In the genomic region with DNA sequence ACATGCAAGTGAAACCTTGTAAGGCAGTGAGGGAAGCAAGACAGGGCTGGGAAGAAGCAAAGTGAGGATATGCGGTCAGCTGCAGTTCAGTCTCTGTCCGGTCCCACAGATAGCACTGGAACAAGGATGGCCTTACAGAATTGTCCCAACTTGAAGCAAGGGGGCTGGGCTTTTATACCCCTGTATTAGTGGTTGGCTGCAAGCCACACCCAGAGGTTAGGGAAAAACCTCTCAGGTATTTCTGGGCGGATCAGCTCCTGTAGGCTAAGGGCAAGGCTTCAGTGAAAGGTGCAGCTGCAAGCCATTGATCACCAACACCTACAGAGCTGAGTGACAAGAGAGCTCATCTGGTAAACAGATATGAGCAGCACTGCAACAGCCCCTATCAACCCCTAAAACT, we compare ENCODE assay signal across 20 cellular contexts.
"Had no signal": no experiment of that assay in that cellular context is flagged by ENCODE, and none has a peak within 500 bp of the region (broad histone marks: within the 10 kb centered on the region; RNA-seq: fewer than 3 reads in every experiment).

No MANE protein-coding gene starts in this region.

- H3K9me3 ChIP-seq: upper lobe of right lung had no signal

- H3K9me3 Mint-ChIP-seq: activated CD4-positive, alpha-beta T cell treated with anti-CD3 and anti-CD28 coated beads, Interleukin-2, amount 10 ng/mL, durations not matched to agents 24 days and 14 days; activated T-helper 2 cell treated with anti-CD3 and anti-CD28 coated beads, Interferon-gamma antibody, Interleukin-2, Interleukin-4, amounts not matched to agents 10 μg/mL and 5 μg/mL and 100 μg/mL, durations not matched to agents 14 hours and 24 hours and 36 hours; effector memory CD8-positive, alpha-beta T cell; natural killer cell treated with Interleukin-12 subunit alpha and Interleukin-12 subunit beta and Interleukin-15 and Interleukin-18, amount 100 ng/mL, for 72 hours; T-helper 2 cell treated with Interferon-gamma antibody and Interleukin-4, amounts not matched to agents 5 μg/mL and 100 μg/mL, for 36 hours had no signal

- H3K36me3 ChIP-seq: heart left ventricle, spleen, upper lobe of right lung had no signal

- H3K4me1 ChIP-seq: spleen had no signal

- H3K27ac Mint-ChIP-seq: activated B cell treated with CpG ODN at 0.5 μM for 24 hours; activated CD4-positive, alpha-beta T cell treated with anti-CD3 and anti-CD28 coated beads, Interleukin-2, amount 10 ng/mL, durations not matched to agents 24 days and 14 days; activated CD8-positive, alpha-beta T cell treated with anti-CD3 and anti-CD28 coated beads, Interleukin-2, amount 10 ng/mL, durations not matched to agents 7 days and 5 days; activated naive CD4-positive, alpha-beta T cell treated with anti-CD3 and anti-CD28 coated beads for 36 hours; activated T-cell treated with anti-CD3 and anti-CD28 coated beads, Interleukin-2, amount 50 U/mL, for 24 hours; activated T-helper 2 cell treated with anti-CD3 and anti-CD28 coated beads, Interferon-gamma antibody, Interleukin-2, Interleukin-4, amounts not matched to agents 10 μg/mL and 5 μg/mL and 100 μg/mL, durations not matched to agents 14 hours and 24 hours and 36 hours; effector memory CD8-positive, alpha-beta T cell; natural killer cell treated with Interleukin-12 subunit alpha and Interleukin-12 subunit beta and Interleukin-15 and Interleukin-18, amount 100 ng/mL, for 72 hours; stimulated activated naive B cell treated with anti-CD40 and anti-IgM and Interleukin-4, amounts not matched to agents 10 μg/mL and 1 μg/mL and 100 μg/mL, for 72 hours; T-helper 2 cell treated with Interferon-gamma antibody and Interleukin-4, amounts not matched to agents 5 μg/mL and 100 μg/mL, for 36 hours had no signal

- FAIRE-seq: frontal cortex, TTC549 had no signal

- H3K4me3 Mint-ChIP-seq: activated B cell treated with CpG ODN at 0.5 μM for 24 hours; activated CD4-positive, alpha-beta T cell treated with anti-CD3 and anti-CD28 coated beads, Interleukin-2, amount 10 ng/mL, durations not matched to agents 24 days and 14 days; activated CD8-positive, alpha-beta T cell treated with anti-CD3 and anti-CD28 coated beads, Interleukin-2, amount 10 ng/mL, durations not matched to agents 7 days and 5 days; activated naive CD4-positive, alpha-beta T cell treated with anti-CD3 and anti-CD28 coated beads for 36 hours; activated T-cell treated with anti-CD3 and anti-CD28 coated beads, Interleukin-2, amount 50 U/mL, for 24 hours; effector memory CD8-positive, alpha-beta T cell; natural killer cell treated with Interleukin-12 subunit alpha and Interleukin-12 subunit beta and Interleukin-15 and Interleukin-18, amount 100 ng/mL, for 72 hours; stimulated activated naive B cell treated with anti-CD40 and anti-IgM and Interleukin-4, amounts not matched to agents 10 μg/mL and 1 μg/mL and 100 μg/mL, for 72 hours; T-helper 2 cell treated with Interferon-gamma antibody and Interleukin-4, amounts not matched to agents 5 μg/mL and 100 μg/mL, for 36 hours had no signal

- DNase-seq: activated B cell treated with CpG ODN at 0.5 μM for 24 hours; activated CD4-positive, alpha-beta T cell treated with anti-CD3 and anti-CD28 coated beads, Interleukin-2, amount 10 ng/mL, durations not matched to agents 24 days and 14 days; activated CD8-positive, alpha-beta T cell treated with anti-CD3 and anti-CD28 coated beads, Interleukin-2, amount 10 ng/mL, durations not matched to agents 7 days and 5 days; activated naive CD4-positive, alpha-beta T cell treated with anti-CD3 and anti-CD28 coated beads for 36 hours; activated T-cell treated with anti-CD3 and anti-CD28 coated beads, Interleukin-2, amount 50 U/mL, for 24 hours; body of pancreas; caudate nucleus; effector memory CD8-positive, alpha-beta T cell; heart left ventricle; posterior cingulate gyrus; retina; spleen; stimulated activated CD4-positive, alpha-beta T cell treated with anti-CD3 and anti-CD28 coated beads, Interleukin-4, amount 100 ng/mL, for 4 hours; stimulated activated naive B cell treated with anti-CD40 and anti-IgM and Interleukin-4, amounts not matched to agents 10 μg/mL and 1 μg/mL and 100 μg/mL, for 72 hours; upper lobe of right lung had no signal

- H3K27me3 ChIP-seq: heart left ventricle, upper lobe of right lung had no signal

- ATAC-seq: activated CD8-positive, alpha-beta T cell treated with anti-CD3 and anti-CD28 coated beads, Interleukin-2, amount 10 ng/mL, durations not matched to agents 7 days and 5 days; body of pancreas; effector memory CD8-positive, alpha-beta T cell; heart left ventricle; natural killer cell treated with Interleukin-12 subunit alpha and Interleukin-12 subunit beta and Interleukin-15 and Interleukin-18, amount 100 ng/mL, for 72 hours; stimulated activated naive B cell treated with anti-CD40 and anti-IgM and Interleukin-4, amounts not matched to agents 10 μg/mL and 1 μg/mL and 100 μg/mL, for 72 hours; upper lobe of right lung had no signal

- H3K4me1 Mint-ChIP-seq: activated B cell treated with CpG ODN at 0.5 μM for 24 hours; activated CD4-positive, alpha-beta T cell treated with anti-CD3 and anti-CD28 coated beads, Interleukin-2, amount 10 ng/mL, durations not matched to agents 24 days and 14 days; stimulated activated naive B cell treated with anti-CD40 and anti-IgM and Interleukin-4, amounts not matched to agents 10 μg/mL and 1 μg/mL and 100 μg/mL, for 72 hours had no signal

- H3K4me3 ChIP-seq: body of pancreas, heart left ventricle, spleen, upper lobe of right lung had no signal

- H3K36me3 Mint-ChIP-seq: natural killer cell treated with Interleukin-12 subunit alpha and Interleukin-12 subunit beta and Interleukin-15 and Interleukin-18, amount 100 ng/mL, for 72 hours; stimulated activated naive B cell treated with anti-CD40 and anti-IgM and Interleukin-4, amounts not matched to agents 10 μg/mL and 1 μg/mL and 100 μg/mL, for 72 hours had no signal

- H3K27ac ChIP-seq: body of pancreas, spleen, upper lobe of right lung had no signal
